ENCODE assay signal across 1 cellular context in the genomic region with DNA sequence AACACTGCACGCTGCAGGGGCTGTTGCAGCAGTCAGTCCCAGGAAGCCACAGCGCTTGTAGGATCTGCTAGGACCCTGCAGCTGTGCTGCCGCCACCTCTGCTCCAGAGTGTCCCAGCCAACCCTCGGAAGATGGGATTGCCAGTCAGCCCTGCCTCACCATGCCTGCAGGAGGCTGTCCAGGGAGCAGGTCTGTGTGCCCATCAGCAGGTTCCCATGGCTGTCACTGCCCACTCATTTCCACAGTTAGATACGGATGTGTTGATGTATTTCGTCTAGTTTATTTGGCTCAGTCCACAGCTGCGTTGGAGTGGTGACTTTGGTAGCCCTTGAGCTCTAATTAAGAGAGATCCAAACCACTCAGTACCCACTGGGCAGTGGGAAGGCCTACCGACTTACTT.
TF ChIP-seq lines count a peak whose summit lies in the region.

No MANE protein-coding gene starts in this region.

TF ChIP-seq in HepG2, 621 proteins besides CTCF, POLR2A, EP300 and RAD21:
- TF ChIP-seq SIX4 (CRISPR knock-in tag; IDR thresholded peaks at IDR 0.05) = no peak
- peak; percentile 39 for TF ChIP-seq RBM22 (optimal IDR thresholded peaks at IDR 0.05; ENCODE audit: low read length)
- no peak for TF ChIP-seq ZNF564 (CRISPR knock-in tag; IDR thresholded peaks at IDR 0.05)
- TF ChIP-seq ZNF547 (CRISPR knock-in tag; IDR thresholded peaks at IDR 0.05) = no peak
- TF ChIP-seq KLF9 (CRISPR knock-in tag; IDR thresholded peaks at IDR 0.05; ENCODE audit: low read depth) = no peak
- TF ChIP-seq ZNF567 (CRISPR knock-in tag; IDR thresholded peaks at IDR 0.05; ENCODE audit: borderline replicate concordance) = no peak
